In genomic region chr21:26846036-26846931, GRCh38 we compare ENCODE assay signal across 8 cellular contexts. TPM values are rescaled to one million over a fixed set of nuclear protein-coding genes. Genes with fewer than 3 reads are reported as not detected.
DNase-seq lines count a peak whose midpoint lies in the region; ATAC-seq, FAIRE-seq and TF ChIP-seq lines count a peak whose summit lies in the region.

No MANE protein-coding gene starts in this region.

- no peak for TF ChIP-seq POLR2A in HepG2 (IDR thresholded peaks at IDR 0.05; ENCODE audit: insufficient read depth in 1 of 2, low read depth in 2 of 2, low read length in 2 of 2)

- peak overlapping the region; percentile 69 for H3K4me2 ChIP-seq in HepG2 (ENCODE audit: low read depth, low read length)

- H3K4me1 ChIP-seq in SJSA1 (replicated peaks) (peaks cover 14% of the 10 kb centered on the region), ectodermal cell (ENCODE audit: control insufficient read depth, insufficient read depth, low read length) (peaks cover 10% of the 10 kb centered on the region), HepG2 (ENCODE audit: insufficient read depth, low read length) (0 out of 2 replicates have a peak, but pooled peaks cover 27% of the 10 kb centered on the region)

- no peaks in the 10 kb centered on the region for H3K9me3 Mint-ChIP-seq in T-helper 2 cell treated with Interferon-gamma antibody and Interleukin-4, amounts not matched to agents 5 μg/mL and 100 μg/mL, for 36 hours

- peak overlapping the region; percentile 77 for H3K4me3 ChIP-seq in SJSA1
- peak overlapping the region; percentile 85 for H3K4me3 ChIP-seq in ectodermal cell (ENCODE audit: insufficient read depth, low read depth, low read length)
- H3K4me3 ChIP-seq in HepG2 (replicated peaks in 1 of 3; ENCODE audit: insufficient read depth in 1 of 3, low read depth in 2 of 3, low read length in 3 of 3) = peak overlapping the region; percentile 16 to 59 (median 20); a peak in 4 of 6 replicates

- CTCF ChIA-PET in HepG2 (lab: Yijun Ruan, JAX; ENCODE audit: low intra/inter-chr PET ratio, low total read pairs) = no interaction called here

- H3K9ac ChIP-seq in HepG2 (ENCODE audit: insufficient read depth, low read depth, low read length) = no peak overlapping the region

- WGBS in ectodermal cell, 2 experiments = 1% methylated on average over 50 of the region's 50 CpGs
- WGBS in HepG2 (ENCODE audit: low lambda C conversion rate) = 20% methylated on average over 38 of the region's 50 CpGs

- H3K27ac Mint-ChIP-seq in T-helper 2 cell treated with Interferon-gamma antibody and Interleukin-4, amounts not matched to agents 5 μg/mL and 100 μg/mL, for 36 hours = peak overlapping the region; percentile 45

- no peak for TF ChIP-seq RAD21 in HepG2 (CRISPR knock-in tag; IDR thresholded peaks at IDR 0.05)

- POLR2A ChIA-PET in HepG2 (lab: Yijun Ruan, JAX) = no interaction called here

- H3K36me3 ChIP-seq in SJSA1 = peaks cover 29% of the 10 kb centered on the region
- peaks cover 5% of the 10 kb centered on the region for H3K36me3 ChIP-seq in ectodermal cell (ENCODE audit: control insufficient read depth, insufficient read depth, low read length)
- no peaks in the 10 kb centered on the region for H3K36me3 ChIP-seq in HepG2 (replicated peaks in 1 of 2; ENCODE audit: control insufficient read depth in 1 of 2, insufficient read depth in 2 of 2, low read length in 2 of 2)

- peaks cover 28% of the 10 kb centered on the region for H3K4me1 Mint-ChIP-seq in T-helper 2 cell treated with Interferon-gamma antibody and Interleukin-4, amounts not matched to agents 5 μg/mL and 100 μg/mL, for 36 hours (ENCODE audit: low read depth)

- no peaks in the 10 kb centered on the region for H3K9me3 ChIP-seq in SJSA1 (replicated peaks)
- no peaks in the 10 kb centered on the region for H3K9me3 ChIP-seq in ectodermal cell (ENCODE audit: control insufficient read depth, low read length)
- no peaks in the 10 kb centered on the region for H3K9me3 ChIP-seq in HepG2 (ENCODE audit: low read length)

- H3K36me3 Mint-ChIP-seq in T-helper 2 cell treated with Interferon-gamma antibody and Interleukin-4, amounts not matched to agents 5 μg/mL and 100 μg/mL, for 36 hours (ENCODE audit: low read depth) = peaks cover 8% of the 10 kb centered on the region

- no peak for DNase-seq in T-helper 2 cell treated with Interferon-gamma antibody and Interleukin-4, amounts not matched to agents 5 μg/mL and 100 μg/mL, for 36 hours (ENCODE audit: low spot score)
- no peak for DNase-seq in T-helper 2 cell
- peak; percentile 82 to 83 for DNase-seq in SJSA1 (ENCODE audit: low read depth in 1 of 2, low spot score in 2 of 2)
- no peak for DNase-seq in HepG2 (ENCODE audit: low spot score)
- peak; percentile 20 for DNase-seq in stimulated activated naive CD8-positive, alpha-beta T cell treated with anti-CD3 and anti-CD28 coated beads, Interleukin-15, Interleukin-2, amounts not matched to agents 100 U/mL and 50 U/mL, for 24 hours

- no peak overlapping the region for H2AFZ ChIP-seq in HepG2 (ENCODE audit: low read length)

- no peaks in the 10 kb centered on the region for H3K27me3 ChIP-seq in SJSA1 (replicated peaks)
- peaks cover 18% of the 10 kb centered on the region for H3K27me3 ChIP-seq in ectodermal cell (ENCODE audit: control insufficient read depth, insufficient read depth, low read length, poor library complexity, severe bottlenecking)
- H3K27me3 ChIP-seq in HepG2 (ENCODE audit: control insufficient read depth in 1 of 2, insufficient read depth in 2 of 2, low read length in 2 of 2) = peaks cover 7 to 45% of the 10 kb centered on the region in 2 experiments; a peak in 4 of 5 replicates

- intact Hi-C loops in HepG2 (cut with micrococcal nuclease; ENCODE audit: unreplicated experiment) = no loop called here

- ATAC-seq in HepG2 = peak; percentile 65
- no peak for ATAC-seq in stimulated activated naive CD8-positive, alpha-beta T cell treated with anti-CD3 and anti-CD28 coated beads, Interleukin-15, Interleukin-2, amounts not matched to agents 100 U/mL and 50 U/mL, for 24 hours
- no peak for ATAC-seq in HG02588 (IDR thresholded peaks at IDR 0.05; ENCODE audit: unreplicated experiment)
- ATAC-seq in GM18498 (IDR thresholded peaks at IDR 0.05; ENCODE audit: unreplicated experiment) = no peak

- in situ Hi-C loops in HepG2 (cut with HindIII; ENCODE audit: extremely low pct_ligation_motif_present, low pct_unique_long_range_greater_than_20kb) = loop anchor here (5.0 kb wide), 3 partner anchors 856 to 1901 kb away; no protein-coding TSS in a partner anchor

- H4K20me1 ChIP-seq in HepG2 (ENCODE audit: insufficient read depth, low read length) = no peaks in the 10 kb centered on the region

- no TSS peak for BruUV-seq in HepG2 (replicated peaks; lab: Mats Ljungman, UMichigan)

- H3K27ac ChIP-seq in SJSA1 (peak overlapping the region; percentile 68), ectodermal cell (ENCODE audit: insufficient read depth, low read depth, low read length, poor library complexity, severe bottlenecking) (peak overlapping the region; percentile 74), HepG2 (ENCODE audit: extremely low read length, insufficient read depth, low read length) (no peak overlapping the region)

- no peak for TF ChIP-seq CTCF in HepG2 (CRISPR knock-in tag; IDR thresholded peaks at IDR 0.05)

- TF ChIP-seq EP300 in HepG2 (IDR thresholded peaks at IDR 0.05; ENCODE audit: low read depth in 2 of 2, low read length in 2 of 2) (no peak), HepG2 (CRISPR knock-in tag; IDR thresholded peaks at IDR 0.05; ENCODE audit: borderline replicate concordance) (no peak)

- peak overlapping the region; percentile 92 for H3K4me3 Mint-ChIP-seq in T-helper 2 cell treated with Interferon-gamma antibody and Interleukin-4, amounts not matched to agents 5 μg/mL and 100 μg/mL, for 36 hours

- no peak for FAIRE-seq in HepG2 (lab: Jason Lieb, UNC)

- H3K79me2 ChIP-seq in HepG2 (ENCODE audit: insufficient read depth, low read length) = no peaks in the 10 kb centered on the region

- peaks cover 56% of the 10 kb centered on the region for H3K27me3 Mint-ChIP-seq in T-helper 2 cell treated with Interferon-gamma antibody and Interleukin-4, amounts not matched to agents 5 μg/mL and 100 μg/mL, for 36 hours (ENCODE audit: low read depth)

TF ChIP-seq in HepG2, 621 proteins besides CTCF, POLR2A, EP300 and RAD21 (continues in another document):
- TF ChIP-seq CC2D1A (CRISPR knock-in tag; IDR thresholded peaks at IDR 0.05) (no peak), ZNF451 (CRISPR knock-in tag; IDR thresholded peaks at IDR 0.05) (no peak), ZSCAN12 (CRISPR knock-in tag; IDR thresholded peaks at IDR 0.05) (no peak), ZBTB21 (CRISPR knock-in tag; IDR thresholded peaks at IDR 0.05) (no peak), MLX (CRISPR knock-in tag; IDR thresholded peaks at IDR 0.05) (no peak)

RNA-seq across cellular contexts. Expression of gene ADAMTS1, which starts 1.1 kb away (rescaled TPM):
- 57.6 and 69.7 TPM in 2 replicates for total RNA-seq in SJSA1 (2014; rRNA removed; shearing (Covaris generic))
- 16.5 TPM for polyA plus RNA-seq in ectodermal cell (2013, experiment 1 of 4)
- 10.1 TPM for polyA plus RNA-seq in ectodermal cell (2013, experiment 2 of 4)
- 10.9 TPM for polyA plus RNA-seq in ectodermal cell (2013, experiment 3 of 4)
- polyA plus RNA-seq in ectodermal cell (2013, experiment 4 of 4) = 10.9 TPM
- total RNA-seq in HepG2 (2016; rRNA removed; fragmentation: Illumina TruSeq; extraction: Trizol) = 0.02 TPM in 1 of 2 replicates, not detected in the other
- total RNA-seq in HepG2 (2016; cell fraction: cytosol; rRNA removed; fragmentation: Illumina TruSeq; extraction: Trizol; ENCODE audit: low read depth) = not detected in 2 replicates
- total RNA-seq in HepG2 (2016; cell fraction: insoluble cytoplasmic fraction; rRNA removed; fragmentation: Illumina TruSeq; extraction: Trizol) = 0.15 TPM in 1 of 2 replicates, not detected in the other
- total RNA-seq in HepG2 (2016; cell fraction: membrane; rRNA removed; fragmentation: Illumina TruSeq; extraction: Trizol) = 0.12 TPM in 1 of 2 replicates, not detected in the other
- 0.16 and 0.68 TPM in 2 replicates for total RNA-seq in HepG2 (2016; cell fraction: nucleus; rRNA removed; fragmentation: Illumina TruSeq; extraction: Trizol)
- polyA plus RNA-seq in HepG2 (2011; rRNA removed) = 0.11 and 0.34 TPM in 2 replicates
- polyA plus RNA-seq in HepG2 (2011; cell fraction: cytosol; rRNA removed) = 0.31 and 0.36 TPM in 2 replicates
- polyA plus RNA-seq in HepG2 (2011; cell fraction: nucleus; rRNA removed) = 1.0 and 1.2 TPM in 2 replicates
- 0.13 and 0.19 TPM in 2 replicates for polyA plus RNA-seq in HepG2 (2012)
- polyA plus RNA-seq in HepG2 (2016; cell fraction: cytosol; fragmentation: Illumina TruSeq; extraction: Trizol; ENCODE audit: low read depth) = not detected in 2 replicates
- 0.04 TPM in 1 of 2 replicates, not detected in the other for polyA plus RNA-seq in HepG2 (2016; cell fraction: insoluble cytoplasmic fraction; fragmentation: Illumina TruSeq; extraction: Trizol; ENCODE audit: low read depth)
- not detected in 2 replicates for polyA plus RNA-seq in HepG2 (2016; cell fraction: membrane; fragmentation: Illumina TruSeq; extraction: Trizol; ENCODE audit: low read depth)
- 0.16 TPM in 1 of 2 replicates, not detected in the other for polyA plus RNA-seq in HepG2 (2016; cell fraction: nucleus; fragmentation: Illumina TruSeq; extraction: Trizol; ENCODE audit: insufficient read depth, low read depth)
- 0.66 and 525 TPM in 2 replicates for polyA minus RNA-seq in HepG2 (2011; rRNA and poly(A)+ RNA removed; ENCODE audit: low replicate concordance)
- 9.5 and 10.6 TPM in 2 replicates for polyA minus RNA-seq in HepG2 (2011; cell fraction: cytosol; rRNA and poly(A)+ RNA removed)
- polyA minus RNA-seq in HepG2 (2011; cell fraction: nucleus; rRNA and poly(A)+ RNA removed) = 3.1 and 4.2 TPM in 2 replicates

Comparison
In these comparisons a context has a peak if more than half of its experiments do, and no peak if none do; other contexts are left out.
1. DNase-seq: peak in SJSA1 (2 of 2) and stimulated activated naive CD8-positive, alpha-beta T cell treated with anti-CD3 and anti-CD28 coated beads, Interleukin-15, Interleukin-2, amounts not matched to agents 100 U/mL and 50 U/mL, for 24 hours (single experiment); none in T-helper 2 cell treated with Interferon-gamma antibody and Interleukin-4, amounts not matched to agents 5 μg/mL and 100 μg/mL, for 36 hours (single experiment), T-helper 2 cell (0 of 5) and HepG2 (single experiment).
2. H3K4me3 ChIP-seq: peak in every context shown above with its lines; median percentile 85 in ectodermal cell; 77 in SJSA1; 20 in HepG2.
3. RNA of gene ADAMTS1, which starts 1.1 kb away (total RNA-seq): 57.6 to 69.7 TPM in SJSA1; 0.02 to 0.68 TPM in HepG2; every median in the first group is over 10 times any median in the second.